In genomic region chr3:155101398-155101797, GRCh38 we compare ENCODE assay signal across 15 cellular contexts. TPM values are rescaled to one million over a fixed set of nuclear protein-coding genes. Genes with fewer than 3 reads are reported as not detected.
A peak's percentile ranks its signal among the peaks of the same experiment; 100 is the strongest.
DNase-seq lines count a peak whose midpoint lies in the region; ATAC-seq and TF ChIP-seq lines count a peak whose summit lies in the region.
"Had no signal": no experiment of that assay in that cellular context is flagged by ENCODE, and none has a peak within 500 bp of the region (broad histone marks: within the 10 kb centered on the region; RNA-seq: fewer than 3 reads in every experiment).

No MANE protein-coding gene starts in this region.

- peak overlapping the region; percentile 10 for H3K4me3 Mint-ChIP-seq in glutamatergic neuron (ENCODE audit: unreplicated experiment)
- H3K4me3 Mint-ChIP-seq: activated CD4-positive, alpha-beta T cell treated with anti-CD3 and anti-CD28 coated beads, Interleukin-2, amount 10 ng/mL, durations not matched to agents 7 days and 5 days; T-helper 2 cell treated with Interferon-gamma antibody and Interleukin-4, amounts not matched to agents 5 μg/mL and 100 μg/mL, for 36 hours had no signal

- no peaks in the 10 kb centered on the region for H3K36me3 Mint-ChIP-seq in glutamatergic neuron (ENCODE audit: unreplicated experiment)

- peaks cover 14% of the 10 kb centered on the region for H3K9me3 Mint-ChIP-seq in glutamatergic neuron (ENCODE audit: unreplicated experiment)
- H3K9me3 Mint-ChIP-seq: activated CD4-positive, alpha-beta T cell treated with anti-CD3 and anti-CD28 coated beads, Interleukin-2, amount 10 ng/mL, durations not matched to agents 7 days and 5 days had no signal

- peak; percentile 41 for ATAC-seq in SK-N-SH treated with all-trans-retinoic acid at 6 μM for 48 hours
- ATAC-seq in GM18517 (IDR thresholded peaks at IDR 0.05; ENCODE audit: unreplicated experiment), result no peak
- ATAC-seq: gastroesophageal sphincter; stimulated activated naive CD8-positive, alpha-beta T cell treated with anti-CD3 and anti-CD28 coated beads, Interleukin-15, Interleukin-2, amounts not matched to agents 100 U/mL and 50 U/mL, for 24 hours had no signal

- peaks cover 3% of the 10 kb centered on the region for H3K27me3 Mint-ChIP-seq in glutamatergic neuron (ENCODE audit: unreplicated experiment)
- H3K27me3 Mint-ChIP-seq: activated CD4-positive, alpha-beta T cell treated with anti-CD3 and anti-CD28 coated beads, Interleukin-2, amount 10 ng/mL, durations not matched to agents 7 days and 5 days had no signal

- no peak for TF ChIP-seq CTCF in glutamatergic neuron (IDR thresholded peaks at IDR 0.05; ENCODE audit: partially characterized antibody, unreplicated experiment)

- peak overlapping the region; percentile 88 for H3K27ac Mint-ChIP-seq in glutamatergic neuron (ENCODE audit: unreplicated experiment)
- H3K27ac Mint-ChIP-seq: activated CD4-positive, alpha-beta T cell treated with anti-CD3 and anti-CD28 coated beads, Interleukin-2, amount 10 ng/mL, durations not matched to agents 7 days and 5 days; T-helper 2 cell treated with Interferon-gamma antibody and Interleukin-4, amounts not matched to agents 5 μg/mL and 100 μg/mL, for 36 hours had no signal

- peaks cover 25% of the 10 kb centered on the region for H3K4me1 Mint-ChIP-seq in glutamatergic neuron (ENCODE audit: low read depth, unreplicated experiment)
- H3K4me1 Mint-ChIP-seq: activated CD4-positive, alpha-beta T cell treated with anti-CD3 and anti-CD28 coated beads, Interleukin-2, amount 10 ng/mL, durations not matched to agents 7 days and 5 days had no signal

- DNase-seq in GM03348 (ENCODE audit: low spot score), result peak; percentile 49
- DNase-seq in glutamatergic neuron, result peak; percentile 52
- peak; percentile 53 for DNase-seq in smooth muscle cell of the brain vasculature (ENCODE audit: low read depth, low spot score)
- DNase-seq in NAMALWA (ENCODE audit: low spot score), result no peak
- no peak for DNase-seq in anterior cingulate cortex (lab: John Stamatoyannopoulos, UW)
- DNase-seq: activated CD4-positive, alpha-beta T cell treated with anti-CD3 and anti-CD28 coated beads, Interleukin-2, amount 10 ng/mL, durations not matched to agents 7 days and 5 days; aorta; H7; kidney; NCI-H1105; stimulated activated naive CD8-positive, alpha-beta T cell treated with anti-CD3 and anti-CD28 coated beads, Interleukin-15, Interleukin-2, amounts not matched to agents 100 U/mL and 50 U/mL, for 24 hours had no signal

TF ChIP-seq in SK-N-SH treated with all-trans-retinoic acid at 6 μM for 48 hours, 23 proteins besides CTCF, POLR2A, EP300 and RAD21:
- TF ChIP-seq CSDC2 (CRISPR knock-in tag; IDR thresholded peaks at IDR 0.05), result no peak
- TF ChIP-seq TOX (CRISPR knock-in tag; IDR thresholded peaks at IDR 0.05; ENCODE audit: borderline replicate concordance), result no peak
- no peak for TF ChIP-seq PPARA (CRISPR knock-in tag; IDR thresholded peaks at IDR 0.05; ENCODE audit: borderline replicate concordance)
- TF ChIP-seq ZNF565 (CRISPR knock-in tag; conservative IDR thresholded peaks at IDR 0.05; ENCODE audit: low read depth), result no peak
- TF ChIP-seq POU6F1 (CRISPR knock-in tag; IDR thresholded peaks at IDR 0.05; ENCODE audit: borderline replicate concordance, low read depth), result no peak
- TF ChIP-seq ZNF8 (CRISPR knock-in tag; IDR thresholded peaks at IDR 0.05), result no peak
- no peak for TF ChIP-seq CREB5 (CRISPR knock-in tag; IDR thresholded peaks at IDR 0.05; ENCODE audit: low read depth)
- no peak for TF ChIP-seq ISL1 (CRISPR knock-in tag; IDR thresholded peaks at IDR 0.05)
- TF ChIP-seq PATZ1 (CRISPR knock-in tag; IDR thresholded peaks at IDR 0.05; ENCODE audit: borderline replicate concordance), result no peak
- no peak for TF ChIP-seq ZC3H10 (CRISPR knock-in tag; IDR thresholded peaks at IDR 0.05)
- TF ChIP-seq BACH2 (CRISPR knock-in tag; IDR thresholded peaks at IDR 0.05; ENCODE audit: borderline replicate concordance), result no peak
- no peak for TF ChIP-seq RARB (CRISPR knock-in tag; IDR thresholded peaks at IDR 0.05)
- TF ChIP-seq, protein P1, sequence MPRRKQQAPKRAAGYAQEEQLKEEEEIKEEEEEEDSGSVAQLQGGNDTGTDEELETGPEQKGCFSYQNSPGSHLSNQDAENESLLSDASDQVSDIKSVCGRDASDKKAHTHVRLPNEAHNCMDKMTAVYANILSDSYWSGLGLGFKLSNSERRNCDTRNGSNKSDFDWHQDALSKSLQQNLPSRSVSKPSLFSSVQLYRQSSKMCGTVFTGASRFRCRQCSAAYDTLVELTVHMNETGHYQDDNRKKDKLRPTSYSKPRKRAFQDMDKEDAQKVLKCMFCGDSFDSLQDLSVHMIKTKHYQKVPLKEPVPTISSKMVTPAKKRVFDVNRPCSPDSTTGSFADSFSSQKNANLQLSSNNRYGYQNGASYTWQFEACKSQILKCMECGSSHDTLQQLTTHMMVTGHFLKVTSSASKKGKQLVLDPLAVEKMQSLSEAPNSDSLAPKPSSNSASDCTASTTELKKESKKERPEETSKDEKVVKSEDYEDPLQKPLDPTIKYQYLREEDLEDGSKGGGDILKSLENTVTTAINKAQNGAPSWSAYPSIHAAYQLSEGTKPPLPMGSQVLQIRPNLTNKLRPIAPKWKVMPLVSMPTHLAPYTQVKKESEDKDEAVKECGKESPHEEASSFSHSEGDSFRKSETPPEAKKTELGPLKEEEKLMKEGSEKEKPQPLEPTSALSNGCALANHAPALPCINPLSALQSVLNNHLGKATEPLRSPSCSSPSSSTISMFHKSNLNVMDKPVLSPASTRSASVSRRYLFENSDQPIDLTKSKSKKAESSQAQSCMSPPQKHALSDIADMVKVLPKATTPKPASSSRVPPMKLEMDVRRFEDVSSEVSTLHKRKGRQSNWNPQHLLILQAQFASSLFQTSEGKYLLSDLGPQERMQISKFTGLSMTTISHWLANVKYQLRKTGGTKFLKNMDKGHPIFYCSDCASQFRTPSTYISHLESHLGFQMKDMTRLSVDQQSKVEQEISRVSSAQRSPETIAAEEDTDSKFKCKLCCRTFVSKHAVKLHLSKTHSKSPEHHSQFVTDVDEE (CRISPR knock-in tag; IDR thresholded peaks at IDR 0.05), result no peak
- TF ChIP-seq, protein P2, sequence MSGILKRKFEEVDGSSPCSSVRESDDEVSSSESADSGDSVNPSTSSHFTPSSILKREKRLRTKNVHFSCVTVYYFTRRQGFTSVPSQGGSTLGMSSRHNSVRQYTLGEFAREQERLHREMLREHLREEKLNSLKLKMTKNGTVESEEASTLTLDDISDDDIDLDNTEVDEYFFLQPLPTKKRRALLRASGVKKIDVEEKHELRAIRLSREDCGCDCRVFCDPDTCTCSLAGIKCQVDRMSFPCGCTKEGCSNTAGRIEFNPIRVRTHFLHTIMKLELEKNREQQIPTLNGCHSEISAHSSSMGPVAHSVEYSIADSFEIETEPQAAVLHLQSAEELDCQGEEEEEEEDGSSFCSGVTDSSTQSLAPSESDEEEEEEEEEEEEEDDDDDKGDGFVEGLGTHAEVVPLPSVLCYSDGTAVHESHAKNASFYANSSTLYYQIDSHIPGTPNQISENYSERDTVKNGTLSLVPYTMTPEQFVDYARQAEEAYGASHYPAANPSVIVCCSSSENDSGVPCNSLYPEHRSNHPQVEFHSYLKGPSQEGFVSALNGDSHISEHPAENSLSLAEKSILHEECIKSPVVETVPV (CRISPR knock-in tag; IDR thresholded peaks at IDR 0.05), result no peak
- no peak for TF ChIP-seq TCF4 (CRISPR knock-in tag; IDR thresholded peaks at IDR 0.05; ENCODE audit: borderline replicate concordance)

RNA-seq across cellular contexts. Expression of gene MME, which starts 21.3 kb away (rescaled TPM):
- total RNA-seq in glutamatergic neuron (ENCODE audit: unreplicated experiment), result 6.6 TPM
- total RNA-seq: activated CD4-positive, alpha-beta T cell treated with anti-CD3 and anti-CD28 coated beads, Interleukin-2, amount 10 ng/mL, durations not matched to agents 7 days and 5 days had no signal

Comparison
In these comparisons a context has a peak if more than half of its experiments do, and no peak if none do; other contexts are left out.
1. DNase-seq: peak in GM03348 (single experiment), glutamatergic neuron (single experiment) and smooth muscle cell of the brain vasculature (single experiment); none in NAMALWA (single experiment) and anterior cingulate cortex (0 of 58).